ENCODE assay signal across 13 cellular contexts in genomic region chr5:60023255-60023654, GRCh38.
"Had no signal": no experiment of that assay in that cellular context is flagged by ENCODE, and none has a peak within 500 bp of the region (broad histone marks: within the 10 kb centered on the region; RNA-seq: fewer than 3 reads in every experiment).

No MANE protein-coding gene starts in this region.

- H3K27me3 ChIP-seq: colonic mucosa, esophagus squamous epithelium, left lung, thyroid gland, vagina had no signal

- H3K27ac ChIP-seq: colonic mucosa, esophagus squamous epithelium, foreskin keratinocyte, left lung, parathyroid adenoma, skin epidermis, thyroid gland, vagina had no signal

- H3K79me2 ChIP-seq: parathyroid adenoma had no signal

- H3K4me1 ChIP-seq: colonic mucosa, esophagus squamous epithelium, foreskin keratinocyte, left lung, parathyroid adenoma, thyroid gland, vagina had no signal

- H3K36me3 ChIP-seq: colonic mucosa, esophagus squamous epithelium, left lung, thyroid gland, vagina had no signal

- H3K9ac ChIP-seq: parathyroid adenoma had no signal

- ATAC-seq: foreskin keratinocyte, left lung had no signal

- DNase-seq: activated CD4-positive, alpha-beta T cell treated with anti-CD3 and anti-CD28 coated beads, Interleukin-2, amount 50 U/mL, for 4 hours; activated naive CD4-positive, alpha-beta T cell treated with anti-CD3 and anti-CD28 coated beads, Interleukin-2, amount 50 U/mL, for 16 hours; activated T-cell treated with anti-CD3 and anti-CD28 coated beads, Interleukin-2, amount 50 U/mL, for 1 hour; colonic mucosa; esophagus squamous epithelium; foreskin keratinocyte; left lung; midbrain; T-helper 2 cell; thyroid gland had no signal

- H3K9me3 ChIP-seq: colonic mucosa, esophagus squamous epithelium, left lung, thyroid gland, vagina had no signal

- H3K4me3 ChIP-seq: colonic mucosa, esophagus squamous epithelium, left lung, skin epidermis, thyroid gland, vagina had no signal
